13 cellular contexts compared by ENCODE assay signal in genomic region chr12:68636268-68636667, GRCh38. TPM values are rescaled to one million over a fixed set of nuclear protein-coding genes. Genes with fewer than 3 reads are reported as not detected.
DNase-seq lines count a peak whose midpoint lies in the region; ATAC-seq and TF ChIP-seq lines count a peak whose summit lies in the region.
"Had no signal": no experiment of that assay in that cellular context is flagged by ENCODE, and none has a peak within 500 bp of the region (broad histone marks: within the 10 kb centered on the region; RNA-seq: fewer than 3 reads in every experiment).

No MANE protein-coding gene starts in this region.

- no TSS peak for BruUV-seq in MCF 10A (replicated peaks; lab: Mats Ljungman, UMichigan)

- H3K27me3 ChIP-seq in breast epithelium, result no peaks in the 10 kb centered on the region
- H3K27me3 ChIP-seq in subcutaneous abdominal adipose tissue (ENCODE audit: control insufficient read depth in 5 of 5, insufficient read depth in 4 of 5, low read length in 5 of 5), result no peaks in the 10 kb centered on the region
- H3K27me3 ChIP-seq: colonic mucosa, upper lobe of right lung had no signal

- TF ChIP-seq POLR2A in breast epithelium (IDR thresholded peaks at IDR 0.05), result no peak

- H3K36me3 ChIP-seq in breast epithelium (no peaks in the 10 kb centered on the region), subcutaneous abdominal adipose tissue (ENCODE audit: control insufficient read depth in 5 of 5, insufficient read depth in 5 of 5, low read length in 5 of 5) (peaks cover 0 to 2% (median 0%) of the 10 kb centered on the region in 5 donors)
- H3K36me3 ChIP-seq: colonic mucosa, upper lobe of right lung had no signal

- H3K27ac ChIP-seq in breast epithelium, result no peak overlapping the region
- H3K27ac ChIP-seq in subcutaneous abdominal adipose tissue (ENCODE audit: low read depth, low read length), result peak overlapping the region; percentile 30
- H3K27ac ChIP-seq: colonic mucosa, upper lobe of right lung had no signal

- H3K9ac ChIP-seq in subcutaneous abdominal adipose tissue (ENCODE audit: low read length in 5 of 5), result no peak overlapping the region

- CTCF ChIA-PET in MCF 10A (lab: Yijun Ruan, JAX), result interaction anchor here (0.7 kb wide), 3 partner anchors 136 to 520 kb away, joined by 3 to 4 read pairs (median 3); no protein-coding TSS in a partner anchor
- CTCF ChIA-PET in T-cell (lab: Charles Lee), result interaction anchor here in 1 of 2 donors (0.7 to 1.1 kb wide), 2 partner anchors 15 to 18 kb away, joined by 3 to 4 read pairs; no protein-coding TSS in a partner anchor

- intact Hi-C loops in MCF 10A (cut with micrococcal nuclease), result no loop called here
- intact Hi-C loops in breast epithelium (cut with DNase I; ENCODE audit: low total_unique reads), result no loop called here

- no peak for ATAC-seq in T-cell (replicated peaks in 1 of 4)
- no peak for ATAC-seq in HG03108 (IDR thresholded peaks at IDR 0.05; ENCODE audit: unreplicated experiment)
- no peak for ATAC-seq in HG03025 (IDR thresholded peaks at IDR 0.05; ENCODE audit: low FRiP score, unreplicated experiment)
- no peak for ATAC-seq in HG02852 (IDR thresholded peaks at IDR 0.05; ENCODE audit: unreplicated experiment)
- ATAC-seq: upper lobe of right lung had no signal

- H3K27ac Mint-ChIP-seq in MCF 10A (ENCODE audit: low read depth, unreplicated experiment) (no peak overlapping the region), T-cell (peak overlapping the region in 1 of 2 donors; percentile 69)
- H3K27ac Mint-ChIP-seq: nephron progenitor cell had no signal

- H3K9me3 ChIP-seq in breast epithelium (no peaks in the 10 kb centered on the region), subcutaneous abdominal adipose tissue (ENCODE audit: control insufficient read depth in 5 of 5, low read length in 5 of 5) (no peaks in the 10 kb centered on the region)
- H3K9me3 ChIP-seq: colonic mucosa, upper lobe of right lung had no signal

- POLR2A ChIA-PET in MCF 10A (lab: Yijun Ruan, JAX), result interaction anchor here (0.7 to 1.8 kb wide), 4 partner anchors 10 to 21 kb away, joined by 3 to 5 read pairs (median 4); no protein-coding TSS in a partner anchor
- POLR2A ChIA-PET in T-cell (lab: Charles Lee), result interaction anchor here (0.6 to 1.1 kb wide), 9 partner anchors 10 to 277 kb away, joined by 3 to 12 read pairs (median 3); no protein-coding TSS in a partner anchor

- H3K9me3 Mint-ChIP-seq in MCF 10A (ENCODE audit: unreplicated experiment) (no peaks in the 10 kb centered on the region), T-cell (no peaks in the 10 kb centered on the region)
- H3K9me3 Mint-ChIP-seq: nephron progenitor cell had no signal

- H3K36me3 Mint-ChIP-seq in MCF 10A (ENCODE audit: insufficient read depth, unreplicated experiment) (peaks cover 17% of the 10 kb centered on the region), T-cell (peaks cover 10% of the 10 kb centered on the region)

- H3K27me3 Mint-ChIP-seq in MCF 10A (ENCODE audit: insufficient read depth, unreplicated experiment) (no peaks in the 10 kb centered on the region), T-cell (no peaks in the 10 kb centered on the region)

- peak; percentile 60 for DNase-seq in MCF 10A (ENCODE audit: unreplicated experiment)
- no peak for DNase-seq in breast epithelium (ENCODE audit: low spot score in 2 of 2)
- DNase-seq in T-cell, result no peak
- peak; percentile 64 for DNase-seq in fibroblast of the aortic adventitia (ENCODE audit: low read depth)
- DNase-seq: C1 segment of cervical spinal cord, colonic mucosa, NCI-H510A, nephron progenitor cell, upper lobe of right lung had no signal

- peaks cover 11% of the 10 kb centered on the region for H3K4me1 Mint-ChIP-seq in MCF 10A (ENCODE audit: insufficient read depth, unreplicated experiment)
- peaks cover 94 to 97% (median 96%) of the 10 kb centered on the region in 3 donors for H3K4me1 Mint-ChIP-seq in T-cell

- H3K4me1 ChIP-seq in breast epithelium, result peaks cover 0 to 7% of the 10 kb centered on the region in 2 donors
- peaks cover 0 to 31% (median 25%) of the 10 kb centered on the region in 5 donors for H3K4me1 ChIP-seq in subcutaneous abdominal adipose tissue (ENCODE audit: control insufficient read depth in 5 of 5, insufficient read depth in 5 of 5, low read length in 5 of 5)
- H3K4me1 ChIP-seq: colonic mucosa had no signal

- TF ChIP-seq CTCF in MCF 10A (IDR thresholded peaks at IDR 0.05; ENCODE audit: unreplicated experiment), result no peak
- TF ChIP-seq CTCF in breast epithelium (IDR thresholded peaks at IDR 0.05), result no peak
- TF ChIP-seq CTCF in fibroblast of the aortic adventitia (IDR thresholded peaks at IDR 0.05; ENCODE audit: insufficient read depth, low read length), result no peak

- H3K4me3 ChIP-seq in breast epithelium, result no peak overlapping the region
- no peak overlapping the region for H3K4me3 ChIP-seq in fibroblast of the aortic adventitia (ENCODE audit: low read depth, low read length)
- H3K4me3 ChIP-seq in subcutaneous abdominal adipose tissue (ENCODE audit: low read depth in 1 of 5, low read length in 5 of 5), result no peak overlapping the region
- H3K4me3 ChIP-seq: colonic mucosa, upper lobe of right lung had no signal

- no peak overlapping the region for H3K4me3 Mint-ChIP-seq in MCF 10A (ENCODE audit: unreplicated experiment)
- H3K4me3 Mint-ChIP-seq in T-cell, result peak overlapping the region in 2 of 3 donors; percentile 4 to 51
- H3K4me3 Mint-ChIP-seq: nephron progenitor cell had no signal

RNA-seq across cellular contexts. Expression of gene RAP1B, which starts 25.6 kb away (rescaled TPM):
- total RNA-seq in MCF 10A (2022) (180 and 232 TPM in 2 replicates), breast epithelium (100 to 1,000 TPM; 176 to 198 (median 186) TPM), T-cell (100 to 1,000 TPM; 163 to 290 (median 170) TPM), fibroblast of the aortic adventitia (ENCODE audit: low replicate concordance) (256 and 294 TPM in 2 replicates)

RNA-seq across cellular contexts. Expression of gene NUP107, which starts 50.5 kb away (rescaled TPM):
- total RNA-seq in MCF 10A (2022) (48.1 and 54.5 TPM in 2 replicates), breast epithelium (10 to 100 TPM; 44.6 to 62.6 (median 58.7) TPM), T-cell (10 to 100 TPM; 38.4 to 67.5 (median 50.7) TPM), fibroblast of the aortic adventitia (ENCODE audit: low replicate concordance) (51.8 and 83.7 TPM in 2 replicates)

Comparison
In these comparisons a context has a peak if more than half of its experiments do, and no peak if none do; other contexts are left out.
1. DNase-seq: peak in MCF 10A (single experiment) and fibroblast of the aortic adventitia (single experiment); none in breast epithelium (0 of 2) and T-cell (0 of 34).